ENCODE assay signal across 1 cellular context in the genomic region with DNA sequence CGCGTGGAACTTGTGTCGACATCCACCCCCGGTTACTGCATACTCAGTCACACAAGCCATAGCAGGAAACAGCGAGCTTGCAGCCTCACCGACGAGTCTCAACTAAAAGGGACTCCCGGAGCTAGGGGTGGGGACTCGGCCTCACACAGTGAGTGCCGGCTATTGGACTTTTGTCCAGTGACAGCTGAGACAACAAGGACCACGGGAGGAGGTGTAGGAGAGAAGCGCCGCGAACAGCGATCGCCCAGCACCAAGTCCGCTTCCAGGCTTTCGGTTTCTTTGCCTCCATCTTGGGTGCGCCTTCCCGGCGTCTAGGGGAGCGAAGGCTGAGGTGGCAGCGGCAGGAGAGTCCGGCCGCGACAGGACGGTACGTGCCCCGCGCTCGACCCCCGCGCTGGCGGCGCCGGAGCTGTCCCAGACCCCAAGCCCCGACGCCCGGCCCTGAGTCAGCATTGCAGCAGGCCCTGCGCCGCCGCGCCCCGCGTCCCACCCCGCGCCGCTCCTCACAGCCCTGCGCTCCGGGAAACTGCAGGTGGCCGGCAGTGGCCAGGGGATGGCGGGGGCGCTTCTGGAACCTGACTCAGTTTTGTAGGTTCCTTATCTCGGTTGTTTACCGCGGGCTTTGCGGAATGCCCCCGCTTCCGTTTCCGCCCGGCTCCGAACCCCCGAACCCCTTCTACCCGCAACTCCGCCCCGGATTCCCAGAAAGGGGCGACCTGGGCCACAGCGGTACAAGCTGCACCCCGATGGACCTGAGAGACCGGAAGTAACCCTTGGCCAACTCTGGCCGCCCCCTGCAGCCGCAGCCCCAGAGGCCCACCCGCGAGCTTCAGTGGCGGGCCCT.
A peak's percentile ranks its signal among the peaks of the same experiment; 100 is the strongest.
TF ChIP-seq lines count a peak whose summit lies in the region.

A gene (plus strand): TSS at position 50 of the 844 bp plus-strand sequence. CDS start 13,702 bp downstream, outside the sequence.

TF ChIP-seq in HepG2, 621 proteins besides CTCF, POLR2A, EP300 and RAD21 (continued from another document and continues in another):
- TF ChIP-seq, protein P1, sequence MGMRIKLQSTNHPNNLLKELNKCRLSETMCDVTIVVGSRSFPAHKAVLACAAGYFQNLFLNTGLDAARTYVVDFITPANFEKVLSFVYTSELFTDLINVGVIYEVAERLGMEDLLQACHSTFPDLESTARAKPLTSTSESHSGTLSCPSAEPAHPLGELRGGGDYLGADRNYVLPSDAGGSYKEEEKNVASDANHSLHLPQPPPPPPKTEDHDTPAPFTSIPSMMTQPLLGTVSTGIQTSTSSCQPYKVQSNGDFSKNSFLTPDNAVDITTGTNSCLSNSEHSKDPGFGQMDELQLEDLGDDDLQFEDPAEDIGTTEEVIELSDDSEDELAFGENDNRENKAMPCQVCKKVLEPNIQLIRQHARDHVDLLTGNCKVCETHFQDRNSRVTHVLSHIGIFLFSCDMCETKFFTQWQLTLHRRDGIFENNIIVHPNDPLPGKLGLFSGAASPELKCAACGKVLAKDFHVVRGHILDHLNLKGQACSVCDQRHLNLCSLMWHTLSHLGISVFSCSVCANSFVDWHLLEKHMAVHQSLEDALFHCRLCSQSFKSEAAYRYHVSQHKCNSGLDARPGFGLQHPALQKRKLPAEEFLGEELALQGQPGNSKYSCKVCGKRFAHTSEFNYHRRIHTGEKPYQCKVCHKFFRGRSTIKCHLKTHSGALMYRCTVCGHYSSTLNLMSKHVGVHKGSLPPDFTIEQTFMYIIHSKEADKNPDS (CRISPR knock-in tag; IDR thresholded peaks at IDR 0.05) = no peak
- TF ChIP-seq BRD4 (CRISPR knock-in tag; IDR thresholded peaks at IDR 0.05) (peak; percentile 90), MATR3 (CRISPR knock-in tag; IDR thresholded peaks at IDR 0.05) (no peak), ATF7 (IDR thresholded peaks at IDR 0.05) (no peak), ATF7 (CRISPR knock-in tag; IDR thresholded peaks at IDR 0.05) (peak; percentile 80; the same call in 1 of the 2 replicates), ZNF484 (CRISPR knock-in tag; IDR thresholded peaks at IDR 0.05; ENCODE audit: borderline replicate concordance, low read depth) (no peak), ATF7-NPFF (CRISPR knock-in tag; IDR thresholded peaks at IDR 0.05; ENCODE audit: low read depth) (peak; percentile 11; the same call in 1 of the 2 replicates), ZNF17 (CRISPR knock-in tag; IDR thresholded peaks at IDR 0.05) (no peak), HNRNPL (IDR thresholded peaks at IDR 0.05; ENCODE audit: low read depth, low read length) (0 out of 2 replicates have a peak, but pooled peaks have one; percentile 45), ZNF235 (CRISPR knock-in tag; IDR thresholded peaks at IDR 0.05; ENCODE audit: borderline replicate concordance) (peak; percentile 99; the same call in 1 of the 2 replicates), BHLHE40 (IDR thresholded peaks at IDR 0.05; ENCODE audit: low read length) (no peak; the same call in 1 of the 2 replicates), ZNF737 (CRISPR knock-in tag; IDR thresholded peaks at IDR 0.05; ENCODE audit: borderline replicate concordance) (no peak), KDM5B (CRISPR knock-in tag; IDR thresholded peaks at IDR 0.05; ENCODE audit: borderline replicate concordance) (peak; percentile 94), SIN3A (IDR thresholded peaks at IDR 0.05; ENCODE audit: borderline replicate concordance, low read depth, low read length) (peak; percentile 73; the same call in 1 of the 2 replicates), KLF16 (CRISPR knock-in tag; IDR thresholded peaks at IDR 0.05) (peak in 1 of 2 experiments; percentile 82; a peak in 1 of 4 replicates)
- TF ChIP-seq, protein P2, sequence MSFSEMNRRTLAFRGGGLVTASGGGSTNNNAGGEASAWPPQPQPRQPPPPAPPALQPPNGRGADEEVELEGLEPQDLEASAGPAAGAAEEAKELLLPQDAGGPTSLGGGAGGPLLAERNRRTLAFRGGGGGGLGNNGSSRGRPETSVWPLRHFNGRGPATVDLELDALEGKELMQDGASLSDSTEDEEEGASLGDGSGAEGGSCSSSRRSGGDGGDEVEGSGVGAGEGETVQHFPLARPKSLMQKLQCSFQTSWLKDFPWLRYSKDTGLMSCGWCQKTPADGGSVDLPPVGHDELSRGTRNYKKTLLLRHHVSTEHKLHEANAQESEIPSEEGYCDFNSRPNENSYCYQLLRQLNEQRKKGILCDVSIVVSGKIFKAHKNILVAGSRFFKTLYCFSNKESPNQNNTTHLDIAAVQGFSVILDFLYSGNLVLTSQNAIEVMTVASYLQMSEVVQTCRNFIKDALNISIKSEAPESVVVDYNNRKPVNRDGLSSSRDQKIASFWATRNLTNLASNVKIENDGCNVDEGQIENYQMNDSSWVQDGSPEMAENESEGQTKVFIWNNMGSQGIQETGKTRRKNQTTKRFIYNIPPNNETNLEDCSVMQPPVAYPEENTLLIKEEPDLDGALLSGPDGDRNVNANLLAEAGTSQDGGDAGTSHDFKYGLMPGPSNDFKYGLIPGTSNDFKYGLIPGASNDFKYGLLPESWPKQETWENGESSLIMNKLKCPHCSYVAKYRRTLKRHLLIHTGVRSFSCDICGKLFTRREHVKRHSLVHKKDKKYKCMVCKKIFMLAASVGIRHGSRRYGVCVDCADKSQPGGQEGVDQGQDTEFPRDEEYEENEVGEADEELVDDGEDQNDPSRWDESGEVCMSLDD (CRISPR knock-in tag; IDR thresholded peaks at IDR 0.05; ENCODE audit: borderline replicate concordance) = peak; percentile 100
- TF ChIP-seq, protein P3, sequence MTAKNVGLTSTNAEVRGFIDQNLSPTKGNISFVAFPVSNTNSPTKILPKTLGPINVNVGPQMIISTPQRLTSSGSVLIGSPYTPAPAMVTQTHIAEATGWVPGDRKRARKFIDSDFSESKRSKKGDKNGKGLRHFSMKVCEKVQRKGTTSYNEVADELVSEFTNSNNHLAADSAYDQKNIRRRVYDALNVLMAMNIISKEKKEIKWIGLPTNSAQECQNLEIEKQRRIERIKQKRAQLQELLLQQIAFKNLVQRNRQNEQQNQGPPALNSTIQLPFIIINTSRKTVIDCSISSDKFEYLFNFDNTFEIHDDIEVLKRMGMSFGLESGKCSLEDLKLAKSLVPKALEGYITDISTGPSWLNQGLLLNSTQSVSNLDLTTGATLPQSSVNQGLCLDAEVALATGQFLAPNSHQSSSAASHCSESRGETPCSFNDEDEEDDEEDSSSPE (CRISPR knock-in tag; IDR thresholded peaks at IDR 0.05) = peak; percentile 33; the same call in 1 of the 2 replicates
- TF ChIP-seq, protein P4, sequence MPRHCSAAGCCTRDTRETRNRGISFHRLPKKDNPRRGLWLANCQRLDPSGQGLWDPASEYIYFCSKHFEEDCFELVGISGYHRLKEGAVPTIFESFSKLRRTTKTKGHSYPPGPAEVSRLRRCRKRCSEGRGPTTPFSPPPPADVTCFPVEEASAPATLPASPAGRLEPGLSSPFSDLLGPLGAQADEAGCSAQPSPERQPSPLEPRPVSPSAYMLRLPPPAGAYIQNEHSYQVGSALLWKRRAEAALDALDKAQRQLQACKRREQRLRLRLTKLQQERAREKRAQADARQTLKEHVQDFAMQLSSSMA (CRISPR knock-in tag; IDR thresholded peaks at IDR 0.05) = no peak
- TF ChIP-seq, protein P5, sequence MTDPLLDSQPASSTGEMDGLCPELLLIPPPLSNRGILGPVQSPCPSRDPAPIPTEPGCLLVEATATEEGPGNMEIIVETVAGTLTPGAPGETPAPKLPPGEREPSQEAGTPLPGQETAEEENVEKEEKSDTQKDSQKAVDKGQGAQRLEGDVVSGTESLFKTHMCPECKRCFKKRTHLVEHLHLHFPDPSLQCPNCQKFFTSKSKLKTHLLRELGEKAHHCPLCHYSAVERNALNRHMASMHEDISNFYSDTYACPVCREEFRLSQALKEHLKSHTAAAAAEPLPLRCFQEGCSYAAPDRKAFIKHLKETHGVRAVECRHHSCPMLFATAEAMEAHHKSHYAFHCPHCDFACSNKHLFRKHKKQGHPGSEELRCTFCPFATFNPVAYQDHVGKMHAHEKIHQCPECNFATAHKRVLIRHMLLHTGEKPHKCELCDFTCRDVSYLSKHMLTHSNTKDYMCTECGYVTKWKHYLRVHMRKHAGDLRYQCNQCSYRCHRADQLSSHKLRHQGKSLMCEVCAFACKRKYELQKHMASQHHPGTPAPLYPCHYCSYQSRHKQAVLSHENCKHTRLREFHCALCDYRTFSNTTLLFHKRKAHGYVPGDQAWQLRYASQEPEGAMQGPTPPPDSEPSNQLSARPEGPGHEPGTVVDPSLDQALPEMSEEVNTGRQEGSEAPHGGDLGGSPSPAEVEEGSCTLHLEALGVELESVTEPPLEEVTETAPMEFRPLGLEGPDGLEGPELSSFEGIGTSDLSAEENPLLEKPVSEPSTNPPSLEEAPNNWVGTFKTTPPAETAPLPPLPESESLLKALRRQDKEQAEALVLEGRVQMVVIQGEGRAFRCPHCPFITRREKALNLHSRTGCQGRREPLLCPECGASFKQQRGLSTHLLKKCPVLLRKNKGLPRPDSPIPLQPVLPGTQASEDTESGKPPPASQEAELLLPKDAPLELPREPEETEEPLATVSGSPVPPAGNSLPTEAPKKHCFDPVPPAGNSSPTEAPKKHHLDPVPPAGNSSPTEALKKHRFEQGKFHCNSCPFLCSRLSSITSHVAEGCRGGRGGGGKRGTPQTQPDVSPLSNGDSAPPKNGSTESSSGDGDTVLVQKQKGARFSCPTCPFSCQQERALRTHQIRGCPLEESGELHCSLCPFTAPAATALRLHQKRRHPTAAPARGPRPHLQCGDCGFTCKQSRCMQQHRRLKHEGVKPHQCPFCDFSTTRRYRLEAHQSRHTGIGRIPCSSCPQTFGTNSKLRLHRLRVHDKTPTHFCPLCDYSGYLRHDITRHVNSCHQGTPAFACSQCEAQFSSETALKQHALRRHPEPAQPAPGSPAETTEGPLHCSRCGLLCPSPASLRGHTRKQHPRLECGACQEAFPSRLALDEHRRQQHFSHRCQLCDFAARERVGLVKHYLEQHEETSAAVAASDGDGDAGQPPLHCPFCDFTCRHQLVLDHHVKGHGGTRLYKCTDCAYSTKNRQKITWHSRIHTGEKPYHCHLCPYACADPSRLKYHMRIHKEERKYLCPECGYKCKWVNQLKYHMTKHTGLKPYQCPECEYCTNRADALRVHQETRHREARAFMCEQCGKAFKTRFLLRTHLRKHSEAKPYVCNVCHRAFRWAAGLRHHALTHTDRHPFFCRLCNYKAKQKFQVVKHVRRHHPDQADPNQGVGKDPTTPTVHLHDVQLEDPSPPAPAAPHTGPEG (CRISPR knock-in tag; IDR thresholded peaks at IDR 0.05) = peak; percentile 82; the same call in 1 of the 2 replicates
- TF ChIP-seq, protein P6, sequence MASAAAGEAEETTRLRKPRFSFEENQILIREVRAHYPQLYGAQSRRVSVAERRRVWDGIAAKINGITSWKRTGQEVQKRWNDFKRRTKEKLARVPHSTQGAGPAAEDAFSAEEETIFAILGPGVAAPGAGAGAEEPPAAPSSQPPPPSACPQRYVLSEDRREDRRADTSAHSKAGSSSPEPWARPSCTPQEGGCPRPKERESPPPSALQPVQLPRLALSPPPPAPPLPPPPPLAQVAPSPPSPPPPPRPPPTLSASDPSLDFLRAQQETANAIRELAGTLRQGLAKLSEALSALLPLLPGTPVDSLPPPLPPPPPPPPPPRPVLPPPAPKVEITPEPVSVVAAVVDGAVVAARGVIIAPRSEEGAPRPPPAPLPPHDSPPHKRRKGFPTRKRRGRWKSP (CRISPR knock-in tag; IDR thresholded peaks at IDR 0.05) = no peak; the same call in none of the 2 replicates
- TF ChIP-seq, protein P7, sequence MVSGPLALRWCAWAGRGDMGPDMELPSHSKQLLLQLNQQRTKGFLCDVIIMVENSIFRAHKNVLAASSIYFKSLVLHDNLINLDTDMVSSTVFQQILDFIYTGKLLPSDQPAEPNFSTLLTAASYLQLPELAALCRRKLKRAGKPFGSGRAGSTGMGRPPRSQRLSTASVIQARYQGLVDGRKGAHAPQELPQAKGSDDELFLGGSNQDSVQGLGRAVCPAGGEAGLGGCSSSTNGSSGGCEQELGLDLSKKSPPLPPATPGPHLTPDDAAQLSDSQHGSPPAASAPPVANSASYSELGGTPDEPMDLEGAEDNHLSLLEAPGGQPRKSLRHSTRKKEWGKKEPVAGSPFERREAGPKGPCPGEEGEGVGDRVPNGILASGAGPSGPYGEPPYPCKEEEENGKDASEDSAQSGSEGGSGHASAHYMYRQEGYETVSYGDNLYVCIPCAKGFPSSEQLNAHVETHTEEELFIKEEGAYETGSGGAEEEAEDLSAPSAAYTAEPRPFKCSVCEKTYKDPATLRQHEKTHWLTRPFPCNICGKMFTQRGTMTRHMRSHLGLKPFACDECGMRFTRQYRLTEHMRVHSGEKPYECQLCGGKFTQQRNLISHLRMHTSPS (CRISPR knock-in tag; IDR thresholded peaks at IDR 0.05; ENCODE audit: low read depth) = no peak; the same call in 1 of the 2 replicates
